ENCODE assay signal across 21 cellular contexts in genomic region chr7:126079581-126079980, GRCh38.
A peak's percentile ranks its signal among the peaks of the same experiment; 100 is the strongest.
DNase-seq lines count a peak whose midpoint lies in the region; ATAC-seq and TF ChIP-seq lines count a peak whose summit lies in the region.
"Had no signal": no experiment of that assay in that cellular context is flagged by ENCODE, and none has a peak within 500 bp of the region (broad histone marks: within the 10 kb centered on the region; RNA-seq: fewer than 3 reads in every experiment).

No MANE protein-coding gene starts in this region.

- intact Hi-C loops in posterior vena cava (cut with DNase I), result no loop called here

- H3K36me3 ChIP-seq in neural progenitor cell, result no peaks in the 10 kb centered on the region
- H3K36me3 ChIP-seq: cardiac muscle cell, gastroesophageal sphincter, tibial artery had no signal

- H3K4me3 Mint-ChIP-seq in neural progenitor cell, result no peak overlapping the region
- H3K4me3 Mint-ChIP-seq: natural killer cell had no signal

- H3K9ac ChIP-seq in neural progenitor cell, result no peak overlapping the region

- no peak overlapping the region for H3K27ac Mint-ChIP-seq in neural progenitor cell
- H3K27ac Mint-ChIP-seq: natural killer cell had no signal

- H4K20me1 ChIP-seq in neural progenitor cell (ENCODE audit: low read depth), result no peaks in the 10 kb centered on the region

- H3K4me1 ChIP-seq in neural progenitor cell, result peaks cover 11% of the 10 kb centered on the region
- H3K4me1 ChIP-seq: gastroesophageal sphincter, tibial artery had no signal

- H3K9me3 Mint-ChIP-seq in neural progenitor cell, result no peaks in the 10 kb centered on the region

- no peaks in the 10 kb centered on the region for H3K27me3 Mint-ChIP-seq in neural progenitor cell (ENCODE audit: insufficient read depth, low read depth)

- no peak overlapping the region for H3K27ac ChIP-seq in neural progenitor cell
- H3K27ac ChIP-seq: cardiac muscle cell, gastroesophageal sphincter, tibial artery had no signal

- peaks cover 4% of the 10 kb centered on the region for H3K4me1 Mint-ChIP-seq in neural progenitor cell
- H3K4me1 Mint-ChIP-seq: natural killer cell had no signal

- TF ChIP-seq CTCF in neural progenitor cell (IDR thresholded peaks at IDR 0.05), result no peak

- H3K27me3 ChIP-seq in neural progenitor cell, result no peaks in the 10 kb centered on the region
- H3K27me3 ChIP-seq: cardiac muscle cell, gastroesophageal sphincter, tibial artery had no signal

- H3K4me3 ChIP-seq in neural progenitor cell, result no peak overlapping the region
- H3K4me3 ChIP-seq: cardiac muscle cell, gastroesophageal sphincter, tibial artery had no signal

- DNase-seq in neural progenitor cell (ENCODE audit: low spot score), result no peak
- no peak for DNase-seq in COLO668 (lab: John Stamatoyannopoulos, UW; ENCODE audit: unreplicated experiment)
- DNase-seq in posterior vena cava (ENCODE audit: low spot score), result no peak
- no peak for DNase-seq in AG08395 (ENCODE audit: low spot score)
- DNase-seq: activated CD4-positive, alpha-beta T cell treated with anti-CD3 and anti-CD28 coated beads, Interleukin-2, amount 50 U/mL, for 1 hour; activated CD8-positive, alpha-beta memory T cell treated with anti-CD3 and anti-CD28 coated beads, Interleukin-2, amount 50 U/mL, for 48 hours; activated effector memory CD4-positive, alpha-beta T cell treated with anti-CD3 and anti-CD28 coated beads, Interleukin-2, amount 50 U/mL, for 16 hours; DND-41; Kasumi-1; natural killer cell; NCI-H748 treated with DMSO at 0.1 percent for 48 hours; posterior cingulate gyrus; stimulated activated CD4-positive, alpha-beta T cell treated with anti-CD3 and anti-CD28 coated beads, Interleukin-2, amount 100 ng/mL, for 24 hours; stimulated activated naive CD8-positive, alpha-beta T cell treated with anti-CD3 and anti-CD28 coated beads, Interleukin-15, Interleukin-2, amounts not matched to agents 100 U/mL and 50 U/mL, for 24 hours; tibial artery had no signal

- H3K4me2 ChIP-seq in neural progenitor cell, result peak overlapping the region; percentile 44

- H3F3A ChIP-seq in neural progenitor cell (ENCODE audit: low read depth), result no peaks in the 10 kb centered on the region

- no peaks in the 10 kb centered on the region for H3K9me3 ChIP-seq in neural progenitor cell (ENCODE audit: low read depth)
- H3K9me3 ChIP-seq: gastroesophageal sphincter, tibial artery had no signal

- no peaks in the 10 kb centered on the region for H3K36me3 Mint-ChIP-seq in neural progenitor cell
- H3K36me3 Mint-ChIP-seq: natural killer cell had no signal

- no peaks in the 10 kb centered on the region for H3K79me2 ChIP-seq in neural progenitor cell (ENCODE audit: low read depth)

- H2AFZ ChIP-seq in neural progenitor cell (replicated peaks), result no peak overlapping the region

- ATAC-seq in GM18858 (IDR thresholded peaks at IDR 0.05; ENCODE audit: unreplicated experiment) (peak; percentile 74), GM21526 (IDR thresholded peaks at IDR 0.05; ENCODE audit: low FRiP score, unreplicated experiment) (peak; percentile 65), HG03095 (IDR thresholded peaks at IDR 0.05; ENCODE audit: unreplicated experiment) (peak; percentile 80)
- ATAC-seq: esophagus mucosa; gastroesophageal sphincter; natural killer cell; stimulated activated naive CD8-positive, alpha-beta T cell treated with anti-CD3 and anti-CD28 coated beads, Interleukin-15, Interleukin-2, amounts not matched to agents 100 U/mL and 50 U/mL, for 24 hours had no signal
